Comparison of ENCODE assay signal across 8 cellular contexts in the genomic region with DNA sequence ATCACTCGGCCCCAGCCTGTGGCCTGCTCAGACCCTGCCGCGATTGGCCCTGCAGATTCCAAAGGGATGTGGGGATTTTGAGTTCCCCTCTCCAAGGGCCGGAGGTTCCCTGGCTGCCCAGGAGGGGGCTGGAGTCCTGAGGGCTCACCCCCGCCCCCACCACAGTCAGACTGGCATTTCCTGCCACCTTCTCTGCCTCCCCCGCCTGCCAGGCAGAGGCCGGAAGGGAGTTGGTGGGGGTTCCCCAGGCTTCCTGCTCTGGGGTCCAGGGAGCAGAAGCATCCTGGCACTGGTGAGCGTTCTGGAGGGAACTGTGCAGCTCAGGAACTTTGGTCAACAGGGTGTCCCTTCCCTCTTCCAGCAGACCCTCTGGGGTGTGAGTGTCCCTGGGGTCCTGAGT.
DNase-seq lines count a peak whose midpoint lies in the region.

No MANE protein-coding gene starts in this region.

- DNase-seq in EL = peak; percentile 23
- DNase-seq in T-helper 2 cell = peak; percentile 30 to 82 (median 56)
- no peak for DNase-seq in pons (ENCODE audit: low spot score)
- no peak for DNase-seq in SHP77 treated with DMSO at 0.1 percent for 48 hours (lab: John Stamatoyannopoulos, UW)
- DNase-seq in DMS153 (lab: John Stamatoyannopoulos, UW) = no peak
- no peak for DNase-seq in posterior cingulate gyrus

- peak overlapping the region; percentile 16 for H3K9ac ChIP-seq in skeletal muscle satellite cell (ENCODE audit: low read depth, low read length)

- no peaks in the 10 kb centered on the region for H3K27me3 ChIP-seq in skeletal muscle satellite cell (ENCODE audit: control insufficient read depth, insufficient read depth, low read length)

- H3K36me3 ChIP-seq in skeletal muscle satellite cell (ENCODE audit: insufficient read depth, low read length) = peaks cover 3% of the 10 kb centered on the region

- intact Hi-C loops in posterior cingulate gyrus (cut with DNase I) = no loop called here

- H3K4me3 ChIP-seq in skeletal muscle satellite cell (ENCODE audit: low read length) = no peak overlapping the region

- H3K27ac ChIP-seq in adipose tissue (ENCODE audit: low read depth, low read length) = peak overlapping the region; percentile 11

- peaks cover 15% of the 10 kb centered on the region for H3K4me1 ChIP-seq in skeletal muscle satellite cell (ENCODE audit: control insufficient read depth, insufficient read depth, low read length)

- peak overlapping the region; percentile 47 for H3K4me2 ChIP-seq in skeletal muscle satellite cell (ENCODE audit: low read length)

- peaks cover 4% of the 10 kb centered on the region for H3K9me3 ChIP-seq in skeletal muscle satellite cell (replicated peaks; ENCODE audit: low read length)

- WGBS in adipose tissue, 3 donors = 24 to 67% (median 35%) methylated on average over 8 of the region's 8 CpGs

Comparison
In these comparisons a context has a peak if more than half of its experiments do, and no peak if none do; other contexts are left out.
1. DNase-seq: peak in EL (single experiment) and T-helper 2 cell (5 of 5); none in pons (single experiment), SHP77 treated with DMSO at 0.1 percent for 48 hours (single experiment), DMS153 (single experiment) and posterior cingulate gyrus (0 of 10).